Comparison of ENCODE assay signal across 1 cellular context in the genomic region with DNA sequence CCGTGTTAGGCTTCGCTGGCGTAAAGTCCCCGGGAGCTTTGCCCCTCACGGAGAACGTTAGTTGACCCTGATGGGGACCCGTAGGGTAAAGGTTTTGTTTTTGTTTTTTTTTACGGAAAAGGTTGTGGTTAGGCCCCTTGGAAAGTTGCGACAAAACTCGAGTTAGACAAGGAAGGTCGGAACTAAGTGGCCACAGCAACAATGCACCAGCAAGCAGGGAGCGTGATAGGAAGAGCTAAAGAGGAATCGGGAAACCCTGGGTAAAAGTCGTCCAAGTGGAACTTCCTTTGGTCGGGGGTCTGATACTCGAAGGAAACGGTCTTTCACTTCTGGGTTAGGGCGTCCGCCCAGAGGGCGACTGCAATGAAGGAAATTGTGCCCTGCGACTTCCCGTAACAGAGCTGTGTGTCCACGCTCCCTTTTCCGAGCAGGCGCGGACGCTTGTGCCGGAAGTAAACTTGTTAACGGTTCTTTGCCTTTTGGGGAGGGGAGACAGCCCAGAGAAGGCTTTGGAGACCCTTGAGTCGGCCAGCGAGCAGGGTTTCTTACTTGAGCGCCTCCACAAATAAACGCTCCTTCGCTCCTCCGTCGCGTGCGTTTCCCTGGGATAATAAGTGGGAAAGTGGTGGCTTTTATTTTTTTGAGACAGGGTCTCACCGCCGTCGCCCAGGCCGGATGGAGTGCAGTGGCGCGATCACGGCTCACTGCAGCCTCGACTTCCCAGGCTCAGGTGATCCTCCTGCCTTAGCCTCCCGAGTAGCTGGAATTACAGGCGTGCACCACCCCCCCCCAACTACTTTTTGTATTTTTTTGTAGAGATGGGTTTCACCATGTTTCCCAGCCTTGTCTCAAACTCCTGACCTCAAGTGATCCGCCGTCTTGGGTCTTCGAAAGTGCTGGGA.
TF ChIP-seq lines count a peak whose summit lies in the region.

No MANE protein-coding gene starts in this region.

TF ChIP-seq in GM12878, 131 proteins besides CTCF, POLR2A, EP300 and RAD21 (continued from another document and continues in another):
- TF ChIP-seq, protein P1, sequence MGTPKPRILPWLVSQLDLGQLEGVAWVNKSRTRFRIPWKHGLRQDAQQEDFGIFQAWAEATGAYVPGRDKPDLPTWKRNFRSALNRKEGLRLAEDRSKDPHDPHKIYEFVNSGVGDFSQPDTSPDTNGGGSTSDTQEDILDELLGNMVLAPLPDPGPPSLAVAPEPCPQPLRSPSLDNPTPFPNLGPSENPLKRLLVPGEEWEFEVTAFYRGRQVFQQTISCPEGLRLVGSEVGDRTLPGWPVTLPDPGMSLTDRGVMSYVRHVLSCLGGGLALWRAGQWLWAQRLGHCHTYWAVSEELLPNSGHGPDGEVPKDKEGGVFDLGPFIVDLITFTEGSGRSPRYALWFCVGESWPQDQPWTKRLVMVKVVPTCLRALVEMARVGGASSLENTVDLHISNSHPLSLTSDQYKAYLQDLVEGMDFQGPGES (IDR thresholded peaks at IDR 0.05): no peak
- TF ChIP-seq MEF2A (IDR thresholded peaks at IDR 0.05; ENCODE audit: insufficient read depth, low read depth, low read length): 0 out of 2 replicates have a peak, but pooled peaks have one; percentile 60
- TF ChIP-seq RCOR1 (conservative IDR thresholded peaks at IDR 0.05; ENCODE audit: low read depth, low read length): peak; percentile 67; the same call in 1 of the 2 replicates
- peak; percentile 54; the same call in 1 of the 2 replicates for TF ChIP-seq FOXM1 (IDR thresholded peaks at IDR 0.05; ENCODE audit: low read depth, low read length)
- TF ChIP-seq GATAD2B (conservative IDR thresholded peaks at IDR 0.05; ENCODE audit: low read depth): peak; percentile 71
- TF ChIP-seq, protein P2, sequence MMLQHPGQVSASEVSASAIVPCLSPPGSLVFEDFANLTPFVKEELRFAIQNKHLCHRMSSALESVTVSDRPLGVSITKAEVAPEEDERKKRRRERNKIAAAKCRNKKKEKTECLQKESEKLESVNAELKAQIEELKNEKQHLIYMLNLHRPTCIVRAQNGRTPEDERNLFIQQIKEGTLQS (IDR thresholded peaks at IDR 0.05; ENCODE audit: borderline replicate concordance, extremely low read depth, low read depth, low read length): no peak
- TF ChIP-seq, protein P3, sequence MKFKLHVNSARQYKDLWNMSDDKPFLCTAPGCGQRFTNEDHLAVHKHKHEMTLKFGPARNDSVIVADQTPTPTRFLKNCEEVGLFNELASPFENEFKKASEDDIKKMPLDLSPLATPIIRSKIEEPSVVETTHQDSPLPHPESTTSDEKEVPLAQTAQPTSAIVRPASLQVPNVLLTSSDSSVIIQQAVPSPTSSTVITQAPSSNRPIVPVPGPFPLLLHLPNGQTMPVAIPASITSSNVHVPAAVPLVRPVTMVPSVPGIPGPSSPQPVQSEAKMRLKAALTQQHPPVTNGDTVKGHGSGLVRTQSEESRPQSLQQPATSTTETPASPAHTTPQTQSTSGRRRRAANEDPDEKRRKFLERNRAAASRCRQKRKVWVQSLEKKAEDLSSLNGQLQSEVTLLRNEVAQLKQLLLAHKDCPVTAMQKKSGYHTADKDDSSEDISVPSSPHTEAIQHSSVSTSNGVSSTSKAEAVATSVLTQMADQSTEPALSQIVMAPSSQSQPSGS (IDR thresholded peaks at IDR 0.05; ENCODE audit: low read length): peak; percentile 40; the same call in 1 of the 2 replicates
- TF ChIP-seq, protein P4, sequence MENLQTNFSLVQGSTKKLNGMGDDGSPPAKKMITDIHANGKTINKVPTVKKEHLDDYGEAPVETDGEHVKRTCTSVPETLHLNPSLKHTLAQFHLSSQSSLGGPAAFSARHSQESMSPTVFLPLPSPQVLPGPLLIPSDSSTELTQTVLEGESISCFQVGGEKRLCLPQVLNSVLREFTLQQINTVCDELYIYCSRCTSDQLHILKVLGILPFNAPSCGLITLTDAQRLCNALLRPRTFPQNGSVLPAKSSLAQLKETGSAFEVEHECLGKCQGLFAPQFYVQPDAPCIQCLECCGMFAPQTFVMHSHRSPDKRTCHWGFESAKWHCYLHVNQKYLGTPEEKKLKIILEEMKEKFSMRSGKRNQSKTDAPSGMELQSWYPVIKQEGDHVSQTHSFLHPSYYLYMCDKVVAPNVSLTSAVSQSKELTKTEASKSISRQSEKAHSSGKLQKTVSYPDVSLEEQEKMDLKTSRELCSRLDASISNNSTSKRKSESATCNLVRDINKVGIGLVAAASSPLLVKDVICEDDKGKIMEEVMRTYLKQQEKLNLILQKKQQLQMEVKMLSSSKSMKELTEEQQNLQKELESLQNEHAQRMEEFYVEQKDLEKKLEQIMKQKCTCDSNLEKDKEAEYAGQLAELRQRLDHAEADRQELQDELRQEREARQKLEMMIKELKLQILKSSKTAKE (IDR thresholded peaks at IDR 0.05; ENCODE audit: low read depth, poor library complexity, severe bottlenecking): peak; percentile 74
- TF ChIP-seq, protein P5, sequence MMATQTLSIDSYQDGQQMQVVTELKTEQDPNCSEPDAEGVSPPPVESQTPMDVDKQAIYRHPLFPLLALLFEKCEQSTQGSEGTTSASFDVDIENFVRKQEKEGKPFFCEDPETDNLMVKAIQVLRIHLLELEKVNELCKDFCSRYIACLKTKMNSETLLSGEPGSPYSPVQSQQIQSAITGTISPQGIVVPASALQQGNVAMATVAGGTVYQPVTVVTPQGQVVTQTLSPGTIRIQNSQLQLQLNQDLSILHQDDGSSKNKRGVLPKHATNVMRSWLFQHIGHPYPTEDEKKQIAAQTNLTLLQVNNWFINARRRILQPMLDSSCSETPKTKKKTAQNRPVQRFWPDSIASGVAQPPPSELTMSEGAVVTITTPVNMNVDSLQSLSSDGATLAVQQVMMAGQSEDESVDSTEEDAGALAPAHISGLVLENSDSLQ (IDR thresholded peaks at IDR 0.05): no peak; the same call in 1 of the 2 replicates
- TF ChIP-seq EZH2 (IDR thresholded peaks at IDR 0.05; ENCODE audit: borderline replicate concordance, control insufficient read depth, low read depth, low read length): no peak
- no peak for TF ChIP-seq NFYA (IDR thresholded peaks at IDR 0.05; ENCODE audit: borderline replicate concordance, low read depth, low read length)
- no peak for TF ChIP-seq RBBP5 (conservative IDR thresholded peaks at IDR 0.05)
- peak; percentile 37; the same call in 1 of the 2 replicates for TF ChIP-seq CREB1 (IDR thresholded peaks at IDR 0.05; ENCODE audit: low read depth)
- TF ChIP-seq, protein P6, sequence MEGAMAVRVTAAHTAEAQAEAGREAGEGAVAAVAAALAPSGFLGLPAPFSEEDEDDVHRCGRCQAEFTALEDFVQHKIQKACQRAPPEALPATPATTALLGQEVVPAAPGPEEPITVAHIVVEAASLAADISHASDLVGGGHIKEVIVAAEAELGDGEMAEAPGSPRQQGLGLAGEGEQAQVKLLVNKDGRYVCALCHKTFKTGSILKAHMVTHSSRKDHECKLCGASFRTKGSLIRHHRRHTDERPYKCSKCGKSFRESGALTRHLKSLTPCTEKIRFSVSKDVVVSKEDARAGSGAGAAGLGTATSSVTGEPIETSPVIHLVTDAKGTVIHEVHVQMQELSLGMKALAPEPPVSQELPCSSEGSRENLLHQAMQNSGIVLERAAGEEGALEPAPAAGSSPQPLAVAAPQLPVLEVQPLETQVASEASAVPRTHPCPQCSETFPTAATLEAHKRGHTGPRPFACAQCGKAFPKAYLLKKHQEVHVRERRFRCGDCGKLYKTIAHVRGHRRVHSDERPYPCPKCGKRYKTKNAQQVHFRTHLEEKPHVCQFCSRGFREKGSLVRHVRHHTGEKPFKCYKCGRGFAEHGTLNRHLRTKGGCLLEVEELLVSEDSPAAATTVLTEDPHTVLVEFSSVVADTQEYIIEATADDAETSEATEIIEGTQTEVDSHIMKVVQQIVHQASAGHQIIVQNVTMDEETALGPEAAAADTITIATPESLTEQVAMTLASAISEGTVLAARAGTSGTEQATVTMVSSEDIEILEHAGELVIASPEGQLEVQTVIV (IDR thresholded peaks at IDR 0.05; ENCODE audit: borderline replicate concordance, partially characterized antibody): peak; percentile 98
- peak; percentile 81; the same call in 1 of the 2 replicates for TF ChIP-seq MTA3 (IDR thresholded peaks at IDR 0.05; ENCODE audit: borderline replicate concordance, low read length)
- peak; percentile 13; the same call in 1 of the 2 replicates for TF ChIP-seq JUNB (IDR thresholded peaks at IDR 0.05)
- peak; percentile 74 for TF ChIP-seq ATF7 (IDR thresholded peaks at IDR 0.05; ENCODE audit: low read depth)
- peak; percentile 51; the same call in 1 of the 2 replicates for TF ChIP-seq SMAD5 (IDR thresholded peaks at IDR 0.05; ENCODE audit: low read depth)
- peak; percentile 89 for TF ChIP-seq NR2C1 (IDR thresholded peaks at IDR 0.05)
- TF ChIP-seq, protein P7, sequence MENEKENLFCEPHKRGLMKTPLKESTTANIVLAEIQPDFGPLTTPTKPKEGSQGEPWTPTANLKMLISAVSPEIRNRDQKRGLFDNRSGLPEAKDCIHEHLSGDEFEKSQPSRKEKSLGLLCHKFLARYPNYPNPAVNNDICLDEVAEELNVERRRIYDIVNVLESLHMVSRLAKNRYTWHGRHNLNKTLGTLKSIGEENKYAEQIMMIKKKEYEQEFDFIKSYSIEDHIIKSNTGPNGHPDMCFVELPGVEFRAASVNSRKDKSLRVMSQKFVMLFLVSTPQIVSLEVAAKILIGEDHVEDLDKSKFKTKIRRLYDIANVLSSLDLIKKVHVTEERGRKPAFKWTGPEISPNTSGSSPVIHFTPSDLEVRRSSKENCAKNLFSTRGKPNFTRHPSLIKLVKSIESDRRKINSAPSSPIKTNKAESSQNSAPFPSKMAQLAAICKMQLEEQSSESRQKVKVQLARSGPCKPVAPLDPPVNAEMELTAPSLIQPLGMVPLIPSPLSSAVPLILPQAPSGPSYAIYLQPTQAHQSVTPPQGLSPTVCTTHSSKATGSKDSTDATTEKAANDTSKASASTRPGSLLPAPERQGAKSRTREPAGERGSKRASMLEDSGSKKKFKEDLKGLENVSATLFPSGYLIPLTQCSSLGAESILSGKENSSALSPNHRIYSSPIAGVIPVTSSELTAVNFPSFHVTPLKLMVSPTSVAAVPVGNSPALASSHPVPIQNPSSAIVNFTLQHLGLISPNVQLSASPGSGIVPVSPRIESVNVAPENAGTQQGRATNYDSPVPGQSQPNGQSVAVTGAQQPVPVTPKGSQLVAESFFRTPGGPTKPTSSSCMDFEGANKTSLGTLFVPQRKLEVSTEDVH (IDR thresholded peaks at IDR 0.05; ENCODE audit: low read depth, partially characterized antibody): no peak
- TF ChIP-seq BACH1 (IDR thresholded peaks at IDR 0.05; ENCODE audit: borderline replicate concordance): no peak
- TF ChIP-seq, protein P8, sequence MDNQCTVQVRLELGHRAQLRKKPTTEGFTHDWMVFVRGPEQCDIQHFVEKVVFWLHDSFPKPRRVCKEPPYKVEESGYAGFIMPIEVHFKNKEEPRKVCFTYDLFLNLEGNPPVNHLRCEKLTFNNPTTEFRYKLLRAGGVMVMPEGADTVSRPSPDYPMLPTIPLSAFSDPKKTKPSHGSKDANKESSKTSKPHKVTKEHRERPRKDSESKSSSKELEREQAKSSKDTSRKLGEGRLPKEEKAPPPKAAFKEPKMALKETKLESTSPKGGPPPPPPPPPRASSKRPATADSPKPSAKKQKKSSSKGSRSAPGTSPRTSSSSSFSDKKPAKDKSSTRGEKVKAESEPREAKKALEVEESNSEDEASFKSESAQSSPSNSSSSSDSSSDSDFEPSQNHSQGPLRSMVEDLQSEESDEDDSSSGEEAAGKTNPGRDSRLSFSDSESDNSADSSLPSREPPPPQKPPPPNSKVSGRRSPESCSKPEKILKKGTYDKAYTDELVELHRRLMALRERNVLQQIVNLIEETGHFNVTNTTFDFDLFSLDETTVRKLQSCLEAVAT (IDR thresholded peaks at IDR 0.05): peak; percentile 90
- peak; percentile 87 for TF ChIP-seq IKZF1 (conservative IDR thresholded peaks at IDR 0.05)
- TF ChIP-seq, protein P9, sequence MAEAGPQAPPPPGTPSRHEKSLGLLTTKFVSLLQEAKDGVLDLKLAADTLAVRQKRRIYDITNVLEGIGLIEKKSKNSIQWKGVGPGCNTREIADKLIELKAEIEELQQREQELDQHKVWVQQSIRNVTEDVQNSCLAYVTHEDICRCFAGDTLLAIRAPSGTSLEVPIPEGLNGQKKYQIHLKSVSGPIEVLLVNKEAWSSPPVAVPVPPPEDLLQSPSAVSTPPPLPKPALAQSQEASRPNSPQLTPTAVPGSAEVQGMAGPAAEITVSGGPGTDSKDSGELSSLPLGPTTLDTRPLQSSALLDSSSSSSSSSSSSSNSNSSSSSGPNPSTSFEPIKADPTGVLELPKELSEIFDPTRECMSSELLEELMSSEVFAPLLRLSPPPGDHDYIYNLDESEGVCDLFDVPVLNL (IDR thresholded peaks at IDR 0.05; ENCODE audit: low read depth, low read length): no peak
- peak; percentile 77 to 79 for TF ChIP-seq IKZF2 (IDR thresholded peaks at IDR 0.05)
- peak; percentile 94 for TF ChIP-seq PML (IDR thresholded peaks at IDR 0.05; ENCODE audit: low read length)
- TF ChIP-seq LARP7 (IDR thresholded peaks at IDR 0.05): peak; percentile 67; the same call in 1 of the 2 replicates
- peak; percentile 65; the same call in 1 of the 2 replicates for TF ChIP-seq TAF1 (IDR thresholded peaks at IDR 0.05; ENCODE audit: borderline replicate concordance, low read depth, low read length)
- TF ChIP-seq NR2F1 (conservative IDR thresholded peaks at IDR 0.05): 0 out of 2 replicates have a peak, but pooled peaks have one; percentile 33
- TF ChIP-seq, protein P10, sequence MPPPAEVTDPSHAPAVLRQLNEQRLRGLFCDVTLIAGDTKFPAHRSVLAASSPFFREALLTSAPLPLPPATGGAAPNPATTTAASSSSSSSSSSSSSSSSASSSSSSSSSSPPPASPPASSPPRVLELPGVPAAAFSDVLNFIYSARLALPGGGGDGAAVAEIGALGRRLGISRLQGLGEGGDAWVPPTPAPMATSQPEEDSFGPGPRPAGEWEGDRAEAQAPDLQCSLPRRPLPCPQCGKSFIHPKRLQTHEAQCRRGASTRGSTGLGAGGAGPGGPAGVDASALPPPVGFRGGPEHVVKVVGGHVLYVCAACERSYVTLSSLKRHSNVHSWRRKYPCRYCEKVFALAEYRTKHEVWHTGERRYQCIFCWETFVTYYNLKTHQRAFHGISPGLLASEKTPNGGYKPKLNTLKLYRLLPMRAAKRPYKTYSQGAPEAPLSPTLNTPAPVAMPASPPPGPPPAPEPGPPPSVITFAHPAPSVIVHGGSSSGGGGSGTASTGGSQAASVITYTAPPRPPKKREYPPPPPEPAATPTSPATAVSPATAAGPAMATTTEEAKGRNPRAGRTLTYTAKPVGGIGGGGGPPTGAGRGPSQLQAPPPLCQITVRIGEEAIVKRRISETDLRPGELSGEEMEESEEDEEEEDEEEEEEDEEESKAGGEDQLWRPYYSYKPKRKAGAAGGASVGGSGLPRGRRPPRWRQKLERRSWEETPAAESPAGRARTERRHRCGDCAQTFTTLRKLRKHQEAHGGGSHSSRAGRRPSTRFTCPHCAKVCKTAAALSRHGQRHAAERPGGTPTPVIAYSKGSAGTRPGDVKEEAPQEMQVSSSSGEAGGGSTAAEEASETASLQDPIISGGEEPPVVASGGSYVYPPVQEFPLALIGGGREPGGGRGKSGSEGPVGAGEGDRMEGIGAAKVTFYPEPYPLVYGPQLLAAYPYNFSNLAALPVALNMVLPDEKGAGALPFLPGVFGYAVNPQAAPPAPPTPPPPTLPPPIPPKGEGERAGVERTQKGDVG (CRISPR knock-in tag; IDR thresholded peaks at IDR 0.05): no peak
- no peak for TF ChIP-seq ZNF274 (IDR thresholded peaks at IDR 0.05; ENCODE audit: insufficient read depth, insufficient read length)
- no peak for TF ChIP-seq ZNF217 (IDR thresholded peaks at IDR 0.05)
- peak; percentile 85; the same call in 1 of the 2 replicates for TF ChIP-seq PAX8 (IDR thresholded peaks at IDR 0.05)
- TF ChIP-seq POU2F2 (IDR thresholded peaks at IDR 0.05; ENCODE audit: borderline replicate concordance, low read depth, low read length): peak; percentile 56
